In genomic region chr3:179308006-179308405, GRCh38 we compare ENCODE assay signal across 1 cellular context.
TF ChIP-seq lines count a peak whose summit lies in the region.

No MANE protein-coding gene starts in this region.

TF ChIP-seq in K562, 482 proteins besides CTCF, POLR2A, EP300 and RAD21:
- TF ChIP-seq ZNF354B (CRISPR knock-in tag; IDR thresholded peaks at IDR 0.05) (no peak), RFX1 (IDR thresholded peaks at IDR 0.05) (no peak), ESRRB (CRISPR knock-in tag; IDR thresholded peaks at IDR 0.05; ENCODE audit: borderline replicate concordance) (no peak), THRB (CRISPR knock-in tag; conservative IDR thresholded peaks at IDR 0.05) (no peak), ZNF282 (CRISPR knock-in tag; IDR thresholded peaks at IDR 0.05) (no peak), CBFA2T3 (IDR thresholded peaks at IDR 0.05) (no peak), PHB (CRISPR knock-in tag; IDR thresholded peaks at IDR 0.05) (no peak), CCNT2 (IDR thresholded peaks at IDR 0.05; ENCODE audit: borderline replicate concordance, extremely low read depth, insufficient read length, low read depth, low read length) (no peak), PHF20 (IDR thresholded peaks at IDR 0.05; ENCODE audit: partially characterized antibody) (no peak), ZNF232 (CRISPR knock-in tag; IDR thresholded peaks at IDR 0.05) (no peak), SPI1 (IDR thresholded peaks at IDR 0.05; ENCODE audit: borderline replicate concordance, low read depth, low read length) (no peak)
- TF ChIP-seq, protein P1, sequence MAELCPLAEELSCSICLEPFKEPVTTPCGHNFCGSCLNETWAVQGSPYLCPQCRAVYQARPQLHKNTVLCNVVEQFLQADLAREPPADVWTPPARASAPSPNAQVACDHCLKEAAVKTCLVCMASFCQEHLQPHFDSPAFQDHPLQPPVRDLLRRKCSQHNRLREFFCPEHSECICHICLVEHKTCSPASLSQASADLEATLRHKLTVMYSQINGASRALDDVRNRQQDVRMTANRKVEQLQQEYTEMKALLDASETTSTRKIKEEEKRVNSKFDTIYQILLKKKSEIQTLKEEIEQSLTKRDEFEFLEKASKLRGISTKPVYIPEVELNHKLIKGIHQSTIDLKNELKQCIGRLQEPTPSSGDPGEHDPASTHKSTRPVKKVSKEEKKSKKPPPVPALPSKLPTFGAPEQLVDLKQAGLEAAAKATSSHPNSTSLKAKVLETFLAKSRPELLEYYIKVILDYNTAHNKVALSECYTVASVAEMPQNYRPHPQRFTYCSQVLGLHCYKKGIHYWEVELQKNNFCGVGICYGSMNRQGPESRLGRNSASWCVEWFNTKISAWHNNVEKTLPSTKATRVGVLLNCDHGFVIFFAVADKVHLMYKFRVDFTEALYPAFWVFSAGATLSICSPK (IDR thresholded peaks at IDR 0.05; ENCODE audit: borderline replicate concordance) = no peak
